In the genomic region with DNA sequence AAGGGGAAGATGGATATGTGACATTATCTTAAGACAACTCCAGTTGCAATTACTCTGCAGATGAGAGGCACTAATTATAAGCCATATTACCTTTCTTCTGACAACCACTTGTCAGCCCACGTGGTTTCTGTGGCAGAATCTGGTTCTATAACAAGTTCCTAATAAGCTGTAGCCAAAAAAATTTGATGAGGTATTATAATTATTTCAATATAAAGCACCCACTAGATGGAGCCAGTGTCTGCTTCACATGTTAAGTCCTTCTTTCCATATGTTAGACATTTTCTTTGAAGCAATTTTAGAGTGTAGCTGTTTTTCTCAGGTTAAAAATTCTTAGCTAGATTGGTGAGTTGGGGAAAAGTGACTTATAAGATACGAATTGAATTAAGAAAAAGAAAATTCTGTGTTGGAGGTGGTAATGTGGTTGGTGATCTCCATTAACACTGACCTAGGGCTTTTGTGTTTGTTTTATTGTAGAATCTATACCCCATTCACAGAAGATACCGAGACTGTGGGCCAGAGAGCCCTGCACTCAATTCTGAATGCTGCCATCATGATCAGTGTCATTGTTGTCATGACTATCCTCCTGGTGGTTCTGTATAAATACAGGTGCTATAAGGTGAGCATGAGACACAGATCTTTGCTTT, we compare ENCODE assay signal across 9 cellular contexts. TPM values are rescaled to one million over a fixed set of nuclear protein-coding genes. Genes with fewer than 3 reads are reported as not detected.
DNase-seq lines count a peak whose midpoint lies in the region; ATAC-seq, FAIRE-seq and TF ChIP-seq lines count a peak whose summit lies in the region.
"Had no signal": no experiment of that assay in that cellular context is flagged by ENCODE, and none has a peak within 500 bp of the region (broad histone marks: within the 10 kb centered on the region; RNA-seq: fewer than 3 reads in every experiment).

No MANE protein-coding gene starts in this region.

- peaks cover 0 to 7% (median 0%) of the 10 kb centered on the region in 12 donors for H3K4me1 ChIP-seq in heart left ventricle
- H3K4me1 ChIP-seq in K562 (replicated peaks in 1 of 2; ENCODE audit: control insufficient read depth in 2 of 2, insufficient read depth in 2 of 2, low read length in 2 of 2) = peaks cover 0 to 4% of the 10 kb centered on the region in 2 experiments; a peak in 2 of 5 replicates

- TF ChIP-seq CTCF in heart left ventricle (IDR thresholded peaks at IDR 0.05) = peak; percentile 13 to 62 (median 44)
- TF ChIP-seq CTCF in K562 (IDR thresholded peaks at IDR 0.05 in 2 of 3, conservative IDR thresholded peaks at IDR 0.05 in 1 of 3; ENCODE audit: insufficient read depth in 2 of 3, low read depth in 1 of 3, low read length in 3 of 3) = peak in 2 of 3 experiments; percentile 15 to 59; a peak in 3 of 6 replicates

- no peak overlapping the region for H3K9ac ChIP-seq in K562 (ENCODE audit: insufficient read depth in 1 of 2, low read depth in 2 of 2, low read length in 2 of 2)

- H3K4me3 ChIP-seq in heart left ventricle (no peak overlapping the region), K562 (no peak overlapping the region)

- CTCF ChIA-PET in K562 (lab: Yijun Ruan, JAX; ENCODE audit: low intra/inter-chr PET ratio) = interaction anchor here (0.6 to 1.3 kb wide), 2 partner anchors 265 to 299 kb away, joined by 3 to 6 read pairs; no protein-coding TSS in a partner anchor

- H3K27ac ChIP-seq in heart left ventricle (no peak overlapping the region), K562 (ENCODE audit: extremely low read depth, low read depth, low read length) (no peak overlapping the region)

- POLR2A ChIA-PET in K562 (lab: Yijun Ruan, JAX) = no interaction called here

- H3K27me3 ChIP-seq in heart left ventricle (no peaks in the 10 kb centered on the region), K562 (ENCODE audit: control insufficient read depth in 2 of 2, insufficient read depth in 2 of 2, low read length in 2 of 2) (no peaks in the 10 kb centered on the region)

- no peaks in the 10 kb centered on the region for H3K79me2 ChIP-seq in K562 (ENCODE audit: control insufficient read depth, insufficient read depth, low read length)

- TF ChIP-seq EP300 in K562 (IDR thresholded peaks at IDR 0.05; ENCODE audit: low read length) = no peak

- no TSS peak for BruUV-seq in K562 (replicated peaks; lab: Mats Ljungman, UMichigan)

- WGBS in heart left ventricle, 4 donors = 51 to 62% (median 53%) methylated on average over 3 of the region's 3 CpGs
- 26% methylated on average over 3 of the region's 3 CpGs for WGBS in K562 (ENCODE audit: insufficient coverage, low coverage, missing lambda C conversion rate)

- H3K36me3 ChIP-seq in heart left ventricle (peaks cover 0 to 97% (median 94%) of the 10 kb centered on the region in 9 donors), K562 (ENCODE audit: control insufficient read depth, insufficient read depth, low read length) (peaks cover 45% of the 10 kb centered on the region; the same call in 2 of the 3 replicates)

- H4K20me1 ChIP-seq in K562 (replicated peaks; ENCODE audit: control insufficient read depth, insufficient read depth, low read length) = no peaks in the 10 kb centered on the region

- DNase-seq in heart left ventricle (no peak), left cardiac atrium (no peak), NCI-H1694 (lab: John Stamatoyannopoulos, UW) (peak; percentile 94), K562 (ENCODE audit: extremely low read depth in 1 of 4, low spot score in 3 of 4) (peak in 3 of 4 experiments; percentile 6 to 32 (median 8)), medulla oblongata (ENCODE audit: extremely low spot score) (peak; percentile 66), NCI-H1092 treated with DMSO at 0.1 percent for 48 hours (lab: John Stamatoyannopoulos, UW) (no peak), GM19238 (ENCODE audit: insufficient read length, low spot score) (no peak)

- no peak overlapping the region for H2AFZ ChIP-seq in K562 (ENCODE audit: low read depth, low read length)

- peak in 1 of 2 experiments; percentile 43; a peak in 2 of 4 replicates for TF ChIP-seq RAD21 in K562 (CRISPR knock-in tag; conservative IDR thresholded peaks at IDR 0.05 in 1 of 2, IDR thresholded peaks at IDR 0.05 in 1 of 2)

- FAIRE-seq in K562 (lab: Jason Lieb, UNC) = no peak
- FAIRE-seq: colon had no signal

- intact Hi-C loops in heart left ventricle (cut with DNase I) (loop anchor here (1.0 to 10.0 kb wide), 7 partner anchors 112 to 304 kb away; no protein-coding TSS in a partner anchor), left cardiac atrium (cut with DNase I) (loop anchor here (2.0 to 10.0 kb wide), 3 partner anchors 102 to 300 kb away; no protein-coding TSS in a partner anchor), K562 (cut with micrococcal nuclease) (loop anchor here (5.0 kb wide), 1 partner anchor 299 kb away; no protein-coding TSS in a partner anchor)

- no peaks in the 10 kb centered on the region for H3K9me3 ChIP-seq in heart left ventricle
- no peaks in the 10 kb centered on the region for H3K9me3 ChIP-seq in K562 (replicated peaks; ENCODE audit: control insufficient read depth, insufficient read depth, low read depth, low read length)

- no peak for ATAC-seq in heart left ventricle
- ATAC-seq in left cardiac atrium = no peak
- ATAC-seq in K562 = 0 out of 3 replicates have a peak, but pooled peaks have one; percentile 32
- no peak for ATAC-seq in GM18870 (IDR thresholded peaks at IDR 0.05; ENCODE audit: unreplicated experiment)

- in situ Hi-C loops in K562 (cut with MboI) = no loop called here

- no peaks in the 10 kb centered on the region for H3K9me1 ChIP-seq in K562 (ENCODE audit: control insufficient read depth, insufficient read depth, low read length)

- TF ChIP-seq POLR2A in heart left ventricle (IDR thresholded peaks at IDR 0.05) (no peak), K562 (conservative IDR thresholded peaks at IDR 0.05) (no peak)

- no peak overlapping the region for H3K4me2 ChIP-seq in K562 (ENCODE audit: insufficient read depth, low read length)

TF ChIP-seq in K562, 482 proteins besides CTCF, POLR2A, EP300 and RAD21:
- peak; percentile 41; the same call in 1 of the 2 replicates for TF ChIP-seq ARID3A (IDR thresholded peaks at IDR 0.05; ENCODE audit: borderline replicate concordance, low read depth, low read length)
- no peak for TF ChIP-seq ZNF324 (CRISPR knock-in tag; IDR thresholded peaks at IDR 0.05)
- TF ChIP-seq SMC3 (conservative IDR thresholded peaks at IDR 0.05; ENCODE audit: insufficient read depth, low read depth, low read length) = 0 out of 2 replicates have a peak, but pooled peaks have one; percentile 32

RNA-seq across cellular contexts. Expression of gene PSEN1, which starts 36.9 kb away (rescaled TPM):
- 10 to 100 TPM; 19.9 to 44.1 (median 22.9) TPM for total RNA-seq in heart left ventricle
- 10 to 100 TPM; 11.6 to 22.4 TPM for polyA plus RNA-seq in heart left ventricle
- total RNA-seq in left cardiac atrium = 10 to 100 TPM; 27.2 to 28.9 TPM
- total RNA-seq in K562 (2011; cell fraction: chromatin; rRNA removed; ENCODE audit: low replicate concordance) = 48.7 and 55.9 TPM in 2 replicates
- 20.5 and 23.4 TPM in 2 replicates for total RNA-seq in K562 (2011; cell fraction: nucleolus; rRNA removed)
- total RNA-seq in K562 (2011; cell fraction: nucleoplasm; rRNA removed) = 33.9 and 51.6 TPM in 2 replicates
- total RNA-seq in K562 (2014; rRNA removed) = 15.0 and 15.3 TPM in 2 replicates
- total RNA-seq in K562 (2014; rRNA removed; fragmentation: Illumina TruSeq; extraction: Trizol) = 14.3 and 16.2 TPM in 2 replicates
- total RNA-seq in K562 (2015; rRNA removed; fragmentation: Illumina TruSeq; extraction: Trizol) = 14.6 and 14.8 TPM in 2 replicates
- 18.7 and 22.2 TPM in 2 replicates for total RNA-seq in K562 (2021)
- polyA plus RNA-seq in K562 (2011; rRNA removed) = 9.9 and 10.8 TPM in 2 replicates
- polyA plus RNA-seq in K562 (2011; cell fraction: cytosol; rRNA removed) = 7.7 and 12.8 TPM in 2 replicates
- 9.9 and 10.5 TPM in 2 replicates for polyA plus RNA-seq in K562 (2011; cell fraction: nucleus; rRNA removed)
- 16.5 and 23.1 TPM in 2 replicates for polyA plus RNA-seq in K562 (2012)
- 20.1 and 25.2 TPM in 2 replicates for polyA plus RNA-seq in K562 (2014; fragmentation: Illumina TruSeq; extraction: Trizol)
- 10 to 100 TPM in 1 of 2 experiments, 1 to 10 TPM in 1; 6.5 to 13.7 TPM for polyA plus RNA-seq in K562 (2014; fragmentation: Nextera tagmentation; extraction: Ambion mirVana)
- 12.7 and 13.9 TPM in 2 replicates for polyA plus RNA-seq in K562 (2014; rRNA removed)
- 32.1 and 45.4 TPM in 2 replicates for polyA minus RNA-seq in K562 (2011; rRNA and poly(A)+ RNA removed)
- polyA minus RNA-seq in K562 (2011; cell fraction: cytosol; rRNA and poly(A)+ RNA removed) = 10.2 and 15.7 TPM in 2 replicates
- polyA minus RNA-seq in K562 (2011; cell fraction: nucleus; rRNA and poly(A)+ RNA removed) = 7.9 and 15.7 TPM in 2 replicates

Comparison
In these comparisons a context has a peak if more than half of its experiments do, and no peak if none do; other contexts are left out.
1. DNase-seq: peak in NCI-H1694 (single experiment), K562 (3 of 4) and medulla oblongata (single experiment); none in heart left ventricle (0 of 5), left cardiac atrium (single experiment), NCI-H1092 treated with DMSO at 0.1 percent for 48 hours (single experiment) and GM19238 (single experiment).